Comparison of ENCODE assay signal across 8 cellular contexts in genomic region chr11:14520086-14520901, GRCh38. TPM values are rescaled to one million over a fixed set of nuclear protein-coding genes. Genes with fewer than 3 reads are reported as not detected.
DNase-seq lines count a peak whose midpoint lies in the region; ATAC-seq and TF ChIP-seq lines count a peak whose summit lies in the region.

TSS of gene PSMA1 (minus strand) at chr11:14520386. CDS start at chr11:14520299, 87 bp downstream.

- peaks cover 10% of the 10 kb centered on the region for H3K36me3 Mint-ChIP-seq in progenitor cell of endocrine pancreas (ENCODE audit: insufficient read depth)

- no peaks in the 10 kb centered on the region for H3K9me3 Mint-ChIP-seq in progenitor cell of endocrine pancreas (ENCODE audit: low read depth)

- H3K27ac Mint-ChIP-seq in progenitor cell of endocrine pancreas: peak within 1 kb of the TSS; percentile 99

- H3K4me1 Mint-ChIP-seq in progenitor cell of endocrine pancreas (ENCODE audit: low read depth): peaks cover 12% of the 10 kb centered on the region

- intact Hi-C loops in T-helper 1 cell treated with Interleukin-12 subunit alpha and Interleukin-12 subunit beta and Interleukin-4 antibody, amounts not matched to agents 30 ng/mL and 1 ng/mL, for 36 hours (cut with micrococcal nuclease): loop anchor here (1.0 to 10.0 kb wide), 10 partner anchors 17 to 555 kb away; partner anchors contain the start of genes COPB1 and CYP2R1
- intact Hi-C loops in left cardiac atrium (cut with DNase I): loop anchor here in 1 of 2 donors (5.0 kb wide), 1 partner anchor 372 kb away; the partner anchor contains the start of gene CYP2R1

- H3K4me3 Mint-ChIP-seq in progenitor cell of endocrine pancreas (ENCODE audit: low read depth): peak within 1 kb of the TSS; percentile 96

- in situ Hi-C loops in GM13976 (cut with MboI; ENCODE audit: low sequenced_read_pairs, unreplicated experiment): no loop called here

- H3K27me3 Mint-ChIP-seq in progenitor cell of endocrine pancreas: no peaks in the 10 kb centered on the region

- peak; percentile 92 for DNase-seq in GM13976 (ENCODE audit: low spot score)
- DNase-seq in NCI-H146 treated with DMSO at 0.1 percent for 48 hours (lab: John Stamatoyannopoulos, UW; ENCODE audit: unreplicated experiment): peak; percentile 95
- peak; percentile 95 for DNase-seq in amniotic epithelial cell (ENCODE audit: low read depth)
- DNase-seq in left cardiac atrium: peak; percentile 95
- DNase-seq in progenitor cell of endocrine pancreas (ENCODE audit: low spot score, unreplicated experiment): peak; percentile 85
- peak; percentile 95 for DNase-seq in ureter (ENCODE audit: low spot score)

- TF ChIP-seq CTCF in GM13976 (IDR thresholded peaks at IDR 0.05; ENCODE audit: borderline replicate concordance, control extremely low read depth, extremely low read depth, insufficient read depth, missing control alignments) (no peak), progenitor cell of endocrine pancreas (IDR thresholded peaks at IDR 0.05; ENCODE audit: unreplicated experiment) (peak; percentile 27)

- ATAC-seq in HG02870 (IDR thresholded peaks at IDR 0.05; ENCODE audit: unreplicated experiment) (peak; percentile 93), left cardiac atrium (peak; percentile 98 to 99)

RNA-seq across cellular contexts. Expression of gene PSMA1, which starts in this region (rescaled TPM):
- 261 and 264 TPM in 2 replicates for total RNA-seq in T-helper 1 cell treated with Interleukin-12 subunit alpha and Interleukin-12 subunit beta and Interleukin-4 antibody, amounts not matched to agents 30 ng/mL and 1 ng/mL, for 36 hours
- total RNA-seq in left cardiac atrium (100 to 1,000 TPM in 1 of 2 donors, 10 to 100 TPM in 1; 99.6 to 123 TPM), progenitor cell of endocrine pancreas (144 and 147 TPM in 2 replicates), ureter (138 TPM)

Comparison
In these comparisons a context has a peak if more than half of its experiments do, and no peak if none do; other contexts are left out.
1. Peak in every context shown above with its lines: DNase-seq and ATAC-seq.